Comparison of ENCODE assay signal across 18 cellular contexts in the genomic region with DNA sequence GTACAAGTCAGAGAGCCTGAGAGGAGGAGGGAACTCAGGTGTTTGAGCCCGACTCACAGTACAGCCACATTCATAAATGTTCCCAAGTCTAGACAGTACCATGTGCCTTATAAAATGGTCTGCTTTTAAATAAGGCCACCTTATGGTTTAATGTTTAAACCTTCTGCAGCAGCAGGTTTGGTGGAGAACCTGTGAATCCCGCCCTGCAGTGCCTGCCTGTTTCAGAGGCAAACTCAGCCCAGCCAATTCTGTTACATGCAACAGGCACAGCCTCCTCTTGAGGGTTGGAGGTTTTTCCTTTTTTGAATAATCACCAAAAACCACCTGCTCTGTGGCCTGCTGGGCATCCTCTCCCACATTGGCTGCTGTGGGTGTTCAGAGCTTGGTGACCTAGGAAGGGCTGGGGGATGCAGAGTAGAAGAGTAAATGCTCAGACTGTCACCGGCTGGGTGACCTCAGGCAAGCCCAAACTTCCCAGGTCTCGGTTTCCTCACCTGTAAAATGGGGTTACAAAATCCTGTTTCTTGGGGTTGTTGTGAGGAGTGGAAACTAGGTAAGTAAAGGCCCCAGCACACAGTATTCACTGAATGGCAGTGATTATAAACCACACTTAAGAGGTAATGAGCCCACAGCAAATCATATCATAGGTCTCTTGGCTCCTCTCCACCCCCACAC. TPM values are rescaled to one million over a fixed set of nuclear protein-coding genes. Genes with fewer than 3 reads are reported as not detected.
DNase-seq lines count a peak whose midpoint lies in the region; ATAC-seq and TF ChIP-seq lines count a peak whose summit lies in the region.
"Had no signal": no experiment of that assay in that cellular context is flagged by ENCODE, and none has a peak within 500 bp of the region (broad histone marks: within the 10 kb centered on the region; RNA-seq: fewer than 3 reads in every experiment).

No MANE protein-coding gene starts in this region.

- H3K27ac ChIP-seq in colonic mucosa (no peak overlapping the region), mesenchymal stem cell (ENCODE audit: low read length, poor library complexity, severe bottlenecking) (no peak overlapping the region), subcutaneous abdominal adipose tissue (ENCODE audit: low read depth, low read length) (peak overlapping the region; percentile 1)
- H3K27ac ChIP-seq: 22Rv1, breast epithelium, KMS-11 had no signal

- H3K4me3 ChIP-seq in colonic mucosa (no peak overlapping the region), mesenchymal stem cell (ENCODE audit: insufficient read depth in 1 of 2, low read depth in 1 of 2, low read length in 2 of 2) (no peak overlapping the region), subcutaneous abdominal adipose tissue (ENCODE audit: low read depth in 1 of 5, low read length in 5 of 5) (no peak overlapping the region)
- H3K4me3 ChIP-seq: breast epithelium had no signal

- no peaks in the 10 kb centered on the region for H3K9me3 ChIP-seq in colonic mucosa
- H3K9me3 ChIP-seq in mesenchymal stem cell (ENCODE audit: control insufficient read depth, low read length): no peaks in the 10 kb centered on the region
- H3K9me3 ChIP-seq in subcutaneous abdominal adipose tissue (ENCODE audit: control insufficient read depth in 5 of 5, low read length in 5 of 5): no peaks in the 10 kb centered on the region
- H3K9me3 ChIP-seq: breast epithelium, SK-N-SH had no signal

- no peak overlapping the region for H3K4me2 ChIP-seq in mesenchymal stem cell (ENCODE audit: low read length, poor library complexity, severe bottlenecking)
- H3K4me2 ChIP-seq: KMS-11, SK-N-SH had no signal

- H3K27me3 ChIP-seq in colonic mucosa (no peaks in the 10 kb centered on the region), mesenchymal stem cell (ENCODE audit: control insufficient read depth in 1 of 2, insufficient read depth in 1 of 2, low read length in 2 of 2) (no peaks in the 10 kb centered on the region), subcutaneous abdominal adipose tissue (ENCODE audit: control insufficient read depth in 5 of 5, insufficient read depth in 4 of 5, low read length in 5 of 5) (no peaks in the 10 kb centered on the region)
- H3K27me3 ChIP-seq: breast epithelium had no signal

- H3K9ac ChIP-seq in colonic mucosa (ENCODE audit: low read depth in 2 of 2, low read length in 2 of 2) (peak overlapping the region in 1 of 2 donors; percentile 52), mesenchymal stem cell (ENCODE audit: low read length) (no peak overlapping the region), subcutaneous abdominal adipose tissue (ENCODE audit: low read length in 5 of 5) (peak overlapping the region in 1 of 5 donors; percentile 35)
- H3K9ac ChIP-seq: KMS-11, SK-N-SH had no signal

- no peak overlapping the region for H3K14ac ChIP-seq in mesenchymal stem cell (ENCODE audit: low read length in 2 of 2)

- H3K79me1 ChIP-seq in mesenchymal stem cell (replicated peaks; ENCODE audit: low read length, poor library complexity, severe bottlenecking): peaks cover 27% of the 10 kb centered on the region

- peak overlapping the region; percentile 4 to 5 for H2BK12ac ChIP-seq in mesenchymal stem cell (ENCODE audit: low read length in 2 of 2)

- no peak overlapping the region for H2BK5ac ChIP-seq in mesenchymal stem cell (ENCODE audit: low read depth, low read length, poor library complexity, severe bottlenecking)

- H2BK120ac ChIP-seq in mesenchymal stem cell (ENCODE audit: low read depth, low read length): no peak overlapping the region

- H4K8ac ChIP-seq in mesenchymal stem cell (ENCODE audit: low read length): peak overlapping the region; percentile 55

- no peak for ATAC-seq in HG02970 (IDR thresholded peaks at IDR 0.05; ENCODE audit: low FRiP score, unreplicated experiment)
- ATAC-seq: PC-3 had no signal

- intact Hi-C loops in colonic mucosa (cut with DNase I) (no loop called here), head of caudate nucleus (cut with DNase I) (no loop called here)

- H3K18ac ChIP-seq in mesenchymal stem cell (ENCODE audit: low read depth in 1 of 2, low read length in 2 of 2): peak overlapping the region in 1 of 2 experiments; percentile 14

- H3K23ac ChIP-seq in mesenchymal stem cell (ENCODE audit: low read length in 2 of 2): no peak overlapping the region

- no peak overlapping the region for H2AFZ ChIP-seq in mesenchymal stem cell (ENCODE audit: low read depth, low read length)

- H3K4ac ChIP-seq in mesenchymal stem cell (ENCODE audit: low read depth in 1 of 2, low read length in 2 of 2): peak overlapping the region in 1 of 2 experiments; percentile 44

- TF ChIP-seq CTCF in colonic mucosa (IDR thresholded peaks at IDR 0.05): no peak

- peak overlapping the region; percentile 61 for H2AK5ac ChIP-seq in mesenchymal stem cell (ENCODE audit: low read length, severe bottlenecking)

- H4K91ac ChIP-seq in mesenchymal stem cell (ENCODE audit: low read length): no peak overlapping the region

- WGBS in mesenchymal stem cell: 100% methylated on average over 3 of the region's 4 CpGs

- DNase-seq in DMS53 (lab: John Stamatoyannopoulos, UW): peak; percentile 30
- DNase-seq in DMS53 treated with DMSO at 0.1 percent for 48 hours (lab: John Stamatoyannopoulos, UW; ENCODE audit: unreplicated experiment): no peak
- peak; percentile 64 for DNase-seq in colonic mucosa
- DNase-seq in mesenchymal stem cell: no peak
- no peak for DNase-seq in head of caudate nucleus
- no peak for DNase-seq in NCI-H774 (lab: John Stamatoyannopoulos, UW)
- DNase-seq: activated CD4-positive, CD25-positive, alpha-beta regulatory T cell treated with anti-CD3 and anti-CD28 coated beads, Interleukin-2, amount 50 U/mL, for 72 hours; NCI-H2081; NCI-H510A treated with DMSO at 0.1 percent for 48 hours; PC-3; SK-N-SH; stimulated activated CD4-positive, alpha-beta T cell treated with anti-CD3 and anti-CD28 coated beads, Interleukin-2, amount 100 ng/mL, for 48 hours had no signal

- H3K36me3 ChIP-seq in colonic mucosa: no peaks in the 10 kb centered on the region
- H3K36me3 ChIP-seq in mesenchymal stem cell (ENCODE audit: control insufficient read depth in 1 of 2, insufficient read depth in 2 of 2, low read depth in 1 of 2, low read length in 2 of 2): peaks cover 0 to 8% of the 10 kb centered on the region in 2 experiments
- H3K36me3 ChIP-seq in subcutaneous abdominal adipose tissue (ENCODE audit: control insufficient read depth in 5 of 5, insufficient read depth in 5 of 5, low read length in 5 of 5): peaks cover 0 to 4% (median under 1%) of the 10 kb centered on the region in 5 donors
- H3K36me3 ChIP-seq: breast epithelium had no signal

- H3K4me1 ChIP-seq in colonic mucosa: no peaks in the 10 kb centered on the region
- H3K4me1 ChIP-seq in mesenchymal stem cell (ENCODE audit: control insufficient read depth, insufficient read depth, low read depth, low read length): peaks cover 36% of the 10 kb centered on the region
- peaks cover 22 to 96% (median 82%) of the 10 kb centered on the region in 5 donors for H3K4me1 ChIP-seq in subcutaneous abdominal adipose tissue (ENCODE audit: control insufficient read depth in 5 of 5, insufficient read depth in 5 of 5, low read length in 5 of 5)

- peak overlapping the region; percentile 26 for H2BK15ac ChIP-seq in mesenchymal stem cell (ENCODE audit: low read depth, poor library complexity, severe bottlenecking)

RNA-seq across cellular contexts. Expression of a gene that starts 28.0 kb away (rescaled TPM):
- 1 to 10 TPM; 2.2 to 3.7 TPM for total RNA-seq in colonic mucosa
- polyA plus RNA-seq in mesenchymal stem cell (2013, experiment 1 of 2): 8.2 TPM
- 7.9 TPM for polyA plus RNA-seq in mesenchymal stem cell (2013, experiment 2 of 2)
- total RNA-seq: activated T-helper 1 cell treated with anti-CD3 and anti-CD28 coated beads, Interleukin-12 subunit alpha, Interleukin-12 subunit beta, Interleukin-2, Interleukin-4 antibody, amounts not matched to agents 30 ng/mL and 10 ng/mL and 1 ng/mL, durations not matched to agents 14 hours and 24 hours and 36 hours had no signal

Comparison
In these comparisons a context has a peak if more than half of its experiments do, and no peak if none do; other contexts are left out.
1. DNase-seq: peak in DMS53 (single experiment) and colonic mucosa (single experiment); none in DMS53 treated with DMSO at 0.1 percent for 48 hours (single experiment), mesenchymal stem cell (single experiment), head of caudate nucleus (0 of 42) and NCI-H774 (single experiment).